Comparison of ENCODE assay signal across 34 cellular contexts in genomic region chr11:77003954-77004353, GRCh38. TPM values are rescaled to one million over a fixed set of nuclear protein-coding genes. Genes with fewer than 3 reads are reported as not detected.
A peak's percentile ranks its signal among the peaks of the same experiment; 100 is the strongest.
DNase-seq lines count a peak whose midpoint lies in the region; FAIRE-seq and TF ChIP-seq lines count a peak whose summit lies in the region.
"Had no signal": no experiment of that assay in that cellular context is flagged by ENCODE, and none has a peak within 500 bp of the region (broad histone marks: within the 10 kb centered on the region; RNA-seq: fewer than 3 reads in every experiment).

No MANE protein-coding gene starts in this region.

- H3K4me3 ChIP-seq in GM23248 (no peak overlapping the region), endothelial cell of umbilical vein (replicated peaks in 1 of 3; ENCODE audit: insufficient read depth in 1 of 3, low read depth in 1 of 3, low read length in 3 of 3) (no peak overlapping the region)
- H3K4me3 ChIP-seq: GM12878, smooth muscle cell, thoracic aorta had no signal

- H4K20me1 ChIP-seq in GM23248 (ENCODE audit: insufficient read depth) (no peaks in the 10 kb centered on the region), endothelial cell of umbilical vein (replicated peaks; ENCODE audit: control insufficient read depth, extremely low read depth, insufficient read depth, low read length) (no peaks in the 10 kb centered on the region)

- no peaks in the 10 kb centered on the region for H3K27me3 ChIP-seq in GM23248 (replicated peaks; ENCODE audit: insufficient read depth)
- no peaks in the 10 kb centered on the region for H3K27me3 ChIP-seq in endothelial cell of umbilical vein (ENCODE audit: control insufficient read depth in 2 of 2, insufficient read depth in 2 of 2, low read length in 2 of 2)

- FAIRE-seq in RCC 7860 (lab: Jason Lieb, UNC) (peak; percentile 70), endothelial cell of umbilical vein (lab: Jason Lieb, UNC) (no peak)
- FAIRE-seq: endometrium, GM12878, islet of Langerhans, urothelium cell line had no signal

- H3K9ac ChIP-seq in GM23248, result no peak overlapping the region
- H3K9ac ChIP-seq in endothelial cell of umbilical vein (replicated peaks; ENCODE audit: extremely low read depth, insufficient read depth, low read length), result no peak overlapping the region
- H3K9ac ChIP-seq: KMS-11 had no signal

- CTCF ChIA-PET in endothelial cell of umbilical vein (lab: Charles Lee), result interaction anchor here (1.2 to 1.4 kb wide), 2 partner anchors 10 to 23 kb away, joined by 4 to 5 read pairs; no protein-coding TSS in a partner anchor

- no peak for TF ChIP-seq CTCF in endothelial cell of umbilical vein (IDR thresholded peaks at IDR 0.05; ENCODE audit: extremely low read depth in 1 of 2, insufficient read depth in 1 of 2, low read depth in 1 of 2, low read length in 2 of 2)
- no peak for TF ChIP-seq CTCF in GM13976 (IDR thresholded peaks at IDR 0.05; ENCODE audit: borderline replicate concordance, control extremely low read depth, extremely low read depth, insufficient read depth, missing control alignments)

- H3K4me1 ChIP-seq in GM23248 (ENCODE audit: insufficient read depth) (no peaks in the 10 kb centered on the region), endothelial cell of umbilical vein (ENCODE audit: control insufficient read depth, extremely low read depth, insufficient read depth, low read length) (no peaks in the 10 kb centered on the region)

- H3K9me3 ChIP-seq in GM23248 (ENCODE audit: low read depth), result no peaks in the 10 kb centered on the region
- no peaks in the 10 kb centered on the region for H3K9me3 ChIP-seq in endothelial cell of umbilical vein (replicated peaks; ENCODE audit: control insufficient read depth, insufficient read depth, low read length)
- H3K9me3 ChIP-seq: thoracic aorta had no signal

- in situ Hi-C loops in GM23248 (cut with MboI) (no loop called here), GM13976 (cut with MboI; ENCODE audit: low sequenced_read_pairs, unreplicated experiment) (no loop called here)

- H2AFZ ChIP-seq in GM23248 (no peak overlapping the region), endothelial cell of umbilical vein (ENCODE audit: low read depth, low read length) (no peak overlapping the region)

- H3K4me2 ChIP-seq in GM23248 (ENCODE audit: unreplicated experiment) (no peak overlapping the region), endothelial cell of umbilical vein (ENCODE audit: insufficient read depth, low read length) (no peak overlapping the region)
- H3K4me2 ChIP-seq: KMS-11, smooth muscle cell had no signal

- no peaks in the 10 kb centered on the region for H3K36me3 ChIP-seq in GM23248 (ENCODE audit: low read depth)
- H3K36me3 ChIP-seq in endothelial cell of umbilical vein (ENCODE audit: control insufficient read depth in 2 of 2, extremely low read depth in 1 of 2, insufficient read depth in 2 of 2, low read length in 2 of 2), result no peaks in the 10 kb centered on the region
- H3K36me3 ChIP-seq: thoracic aorta, WERI-Rb-1 had no signal

- TF ChIP-seq POLR2A in endothelial cell of umbilical vein (IDR thresholded peaks at IDR 0.05; ENCODE audit: low read depth, low read length), result no peak

- POLR2A ChIA-PET in endothelial cell of umbilical vein (lab: Charles Lee), result no interaction called here

- WGBS in GM23248 (ENCODE audit: low coverage in 1 of 2, low lambda C conversion rate in 2 of 2, missing lambda C conversion rate in 2 of 2), 2 experiments, result 54 to 56% methylated on average over 2 of the region's 2 CpGs

- no TSS peak for BruUV-seq in endothelial cell of umbilical vein (replicated peaks; lab: Mats Ljungman, UMichigan)

- H3K9me2 ChIP-seq in GM23248 (ENCODE audit: insufficient read depth), result no peaks in the 10 kb centered on the region

- H3K27ac ChIP-seq in GM23248 (no peak overlapping the region), endothelial cell of umbilical vein (ENCODE audit: insufficient read depth, low read depth, low read length) (no peak overlapping the region)
- H3K27ac ChIP-seq: HL-60, KMS-11, thoracic aorta, WERI-Rb-1 had no signal

- H3K79me2 ChIP-seq in GM23248 (ENCODE audit: insufficient read depth) (no peaks in the 10 kb centered on the region), endothelial cell of umbilical vein (ENCODE audit: control insufficient read depth, insufficient read depth, low read length) (no peaks in the 10 kb centered on the region)

- H3F3A ChIP-seq in GM23248 (ENCODE audit: insufficient read depth), result no peaks in the 10 kb centered on the region

- dilution Hi-C loops in endothelial cell of umbilical vein (cut with MboI; ENCODE audit: extremely low pct_ligation_motif_present, low sequenced_read_pairs), result no loop called here

- intact Hi-C loops in endothelial cell of umbilical vein (cut with micrococcal nuclease), result no loop called here

- DNase-seq in GM23248 (peak; percentile 3), RCC 7860 (ENCODE audit: low spot score) (no peak), endothelial cell of umbilical vein (ENCODE audit: low read depth, low spot score) (peak; percentile 17), kidney glomerular epithelial cell (lab: John Stamatoyannopoulos, UW) (peak; percentile 4), NOMO-1 (lab: John Stamatoyannopoulos, UW; ENCODE audit: unreplicated experiment in 2 of 2) (no peak), GM13976 (ENCODE audit: low spot score) (no peak)
- no peak for DNase-seq in activated naive CD4-positive, alpha-beta T cell treated with Interleukin-2 at 50 U/mL for 16 hours
- DNase-seq: activated CD4-positive, alpha-beta T cell treated with anti-CD3 and anti-CD28 coated beads, Interleukin-2, amount 50 U/mL, for 1 hour; activated T-cell treated with anti-CD3 and anti-CD28 coated beads, Interleukin-2, amount 50 U/mL, for 1 hour; CD8-positive, alpha-beta memory T cell; H9; NCI-H1417 treated with DMSO at 0.1 percent for 48 hours; NCI-H2029 treated with DMSO at 0.1 percent for 48 hours; NCI-H226; NCI-H526 treated with DMSO at 0.1 percent for 48 hours; NK-92 treated with Interleukin-12 subunit alpha and Interleukin-12 subunit beta, amount 100 ng/mL, for 24 hours; right cardiac atrium; SIG-M5; T1000; WERI-Rb-1 had no signal

- no peaks in the 10 kb centered on the region for H3K9me1 ChIP-seq in endothelial cell of umbilical vein (replicated peaks; ENCODE audit: control insufficient read depth, extremely low read depth, insufficient read depth, low read length)

TF ChIP-seq in endothelial cell of umbilical vein, 7 proteins besides CTCF, POLR2A, EP300 and RAD21:
- TF ChIP-seq FOS (IDR thresholded peaks at IDR 0.05; ENCODE audit: borderline replicate concordance, insufficient read depth, low read length) (no peak), POLR2AphosphoS5 (IDR thresholded peaks at IDR 0.05; ENCODE audit: insufficient read depth, low read depth, low read length) (no peak), GATA2 (IDR thresholded peaks at IDR 0.05; ENCODE audit: insufficient read depth, insufficient read length, low read depth, low read length) (no peak), JUN (IDR thresholded peaks at IDR 0.05; ENCODE audit: borderline replicate concordance, insufficient read depth, insufficient read length, low read depth) (no peak), MYC (IDR thresholded peaks at IDR 0.05; ENCODE audit: low read depth, low read length) (no peak), EZH2 (IDR thresholded peaks at IDR 0.05; ENCODE audit: borderline replicate concordance, low read depth, low read length, severe bottlenecking) (no peak)
- TF ChIP-seq, protein P1, sequence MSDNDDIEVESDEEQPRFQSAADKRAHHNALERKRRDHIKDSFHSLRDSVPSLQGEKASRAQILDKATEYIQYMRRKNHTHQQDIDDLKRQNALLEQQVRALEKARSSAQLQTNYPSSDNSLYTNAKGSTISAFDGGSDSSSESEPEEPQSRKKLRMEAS (IDR thresholded peaks at IDR 0.05; ENCODE audit: insufficient read depth, insufficient read length), result no peak

RNA-seq across cellular contexts. Expression of gene B3GNT6, which starts 30.2 kb away (rescaled TPM):
- not detected in 2 replicates for total RNA-seq in GM23248 (2014; rRNA removed; shearing (Covaris generic))
- not detected in 2 replicates for polyA plus RNA-seq in GM23248 (2016; fragmentation: Nextera tagmentation; extraction: Ambion mirVana)
- total RNA-seq in endothelial cell of umbilical vein, result not detected in 2 replicates
- not detected in 2 replicates for polyA plus RNA-seq in endothelial cell of umbilical vein
- polyA plus RNA-seq in endothelial cell of umbilical vein (2011; cell fraction: cytosol; rRNA removed), result not detected in 2 replicates
- polyA plus RNA-seq in endothelial cell of umbilical vein (2011; cell fraction: nucleus; rRNA removed), result not detected in 2 replicates
- polyA plus RNA-seq in endothelial cell of umbilical vein (2012), result not detected in 2 replicates
- not detected in 2 replicates for polyA minus RNA-seq in endothelial cell of umbilical vein
- not detected for polyA minus RNA-seq in endothelial cell of umbilical vein (2011; cell fraction: cytosol; rRNA and poly(A)+ RNA removed)
- not detected in 2 replicates for polyA minus RNA-seq in endothelial cell of umbilical vein (2011; cell fraction: nucleus; rRNA and poly(A)+ RNA removed)
- total RNA-seq: CD8-positive, alpha-beta memory T cell; dermis microvascular lymphatic vessel endothelial cell; fibroblast of lung; glomerular endothelial cell; GM12878; H9; liver; mesothelial cell of epicardium; right cardiac atrium had no signal
- polyA plus RNA-seq: BJ; CD8-positive, alpha-beta memory T cell; fibroblast of lung; GM12878; liver; right cardiac atrium had no signal

Comparison
In these comparisons a context has a peak if more than half of its experiments do, and no peak if none do; other contexts are left out.
1. DNase-seq: peak in GM23248 (single experiment), endothelial cell of umbilical vein (single experiment) and kidney glomerular epithelial cell (single experiment); none in RCC 7860 (single experiment), NOMO-1 (0 of 2), GM13976 (single experiment) and activated naive CD4-positive, alpha-beta T cell treated with Interleukin-2 at 50 U/mL for 16 hours (single experiment).